In genomic region chr6:167996424-167997199, GRCh38 we compare ENCODE assay signal across 14 cellular contexts. TPM values are rescaled to one million over a fixed set of nuclear protein-coding genes. Genes with fewer than 3 reads are reported as not detected.
DNase-seq lines count a peak whose midpoint lies in the region; ATAC-seq, FAIRE-seq and TF ChIP-seq lines count a peak whose summit lies in the region.
"Had no signal": no experiment of that assay in that cellular context is flagged by ENCODE, and none has a peak within 500 bp of the region (broad histone marks: within the 10 kb centered on the region; RNA-seq: fewer than 3 reads in every experiment).

No MANE protein-coding gene starts in this region.

- WGBS in H1 (ENCODE audit: extremely low coverage in 1 of 2, insufficient coverage in 1 of 2, insufficient read length in 1 of 2, insufficient replicate concordance in 2 of 2, low coverage in 1 of 2, low lambda C conversion rate in 2 of 2, missing lambda C conversion rate in 1 of 2), 2 experiments, result 65% methylated on average over 18 of the region's 43 CpGs; no CpG with 5 or more reads in 1 of the 2 experiments
- WGBS in trophoblast cell (ENCODE audit: extremely low coverage, insufficient coverage, insufficient read length), result no CpG with 5 or more reads among the region's 43 CpGs

- peak overlapping the region; percentile 75; the same call in 1 of the 2 replicates for H2BK5ac ChIP-seq in H1 (ENCODE audit: low read depth, low read length)
- no peak overlapping the region for H2BK5ac ChIP-seq in trophoblast cell (ENCODE audit: low read depth, low read length, poor library complexity)

- no peak for TF ChIP-seq EP300 in H1 (IDR thresholded peaks at IDR 0.05; ENCODE audit: borderline replicate concordance in 1 of 2, low read depth in 2 of 2, low read length in 2 of 2)

- H3K56ac ChIP-seq in H1 (replicated peaks; ENCODE audit: insufficient read length, low read depth, low read length), result peak overlapping the region; percentile 26

- H2BK12ac ChIP-seq in H1 (ENCODE audit: low read depth, low read length) (0 out of 2 replicates have a peak overlapping the region, but pooled peaks have one; percentile 87), trophoblast cell (ENCODE audit: low read length) (no peak overlapping the region)

- no peak overlapping the region for H3K18ac ChIP-seq in H1 (ENCODE audit: extremely low read depth, low read length)
- no peak overlapping the region for H3K18ac ChIP-seq in trophoblast cell (ENCODE audit: low read length)

- ATAC-seq in PC-3 (no peak), GM18861 (IDR thresholded peaks at IDR 0.05; ENCODE audit: unreplicated experiment) (no peak), GM19452 (IDR thresholded peaks at IDR 0.05; ENCODE audit: unreplicated experiment) (no peak)

- CTCF ChIA-PET in H1 (lab: Charles Lee; ENCODE audit: partially characterized antibody), result interaction anchor here (0.6 to 2.8 kb wide), 15 partner anchors 9 to 927 kb away, joined by 3 to 11 read pairs (median 4); no protein-coding TSS in a partner anchor
- CTCF ChIA-PET in PC-3 (lab: Charles Lee), result no interaction called here
- CTCF ChIA-PET in CD4-positive, alpha-beta memory T cell (lab: Charles Lee; ENCODE audit: partially characterized antibody), result no interaction called here

- POLR2A ChIA-PET in H1 (lab: Charles Lee; ENCODE audit: partially characterized antibody) (no interaction called here), PC-3 (lab: Charles Lee; ENCODE audit: unreplicated experiment) (no interaction called here)
- POLR2A ChIA-PET in CD4-positive, alpha-beta memory T cell (lab: Charles Lee; ENCODE audit: partially characterized antibody), result no interaction called here

- no peak overlapping the region for H3K4me3 Mint-ChIP-seq in CD4-positive, alpha-beta memory T cell
- H3K4me3 Mint-ChIP-seq: activated CD4-positive, alpha-beta T cell treated with anti-CD3 and anti-CD28 coated beads, Interleukin-2, amount 10 ng/mL, durations not matched to agents 7 days and 5 days; HFFc6 had no signal

- H3K9ac ChIP-seq in H1 (replicated peaks in 1 of 4; ENCODE audit: extremely low read depth in 1 of 4, low read depth in 3 of 4, low read length in 3 of 4) (no peak overlapping the region), trophoblast cell (ENCODE audit: low read length) (no peak overlapping the region), PC-3 (ENCODE audit: low read length) (no peak overlapping the region)

- H3K27ac ChIP-seq in H1 (ENCODE audit: low read depth, low read length) (no peak overlapping the region), trophoblast cell (ENCODE audit: low read depth, low read length) (no peak overlapping the region), PC-3 (ENCODE audit: low read length) (no peak overlapping the region)
- H3K27ac ChIP-seq in CD4-positive, alpha-beta memory T cell (ENCODE audit: low read depth, low read length), result no peak overlapping the region
- H3K27ac ChIP-seq: C4-2B, RWPE1 had no signal

- H3K36me3 ChIP-seq in H1 (ENCODE audit: control insufficient read depth in 2 of 4, insufficient read depth in 4 of 4, low read length in 3 of 4), result no peaks in the 10 kb centered on the region
- H3K36me3 ChIP-seq in trophoblast cell (ENCODE audit: control insufficient read depth in 1 of 2, insufficient read depth in 2 of 2, low read length in 2 of 2), result no peaks in the 10 kb centered on the region
- H3K36me3 ChIP-seq in PC-3 (ENCODE audit: low read depth, low read length), result no peaks in the 10 kb centered on the region
- H3K36me3 ChIP-seq in CD4-positive, alpha-beta memory T cell (ENCODE audit: insufficient read depth, low read length), result no peaks in the 10 kb centered on the region

- no peaks in the 10 kb centered on the region for H3K79me2 ChIP-seq in H1 (ENCODE audit: control insufficient read depth in 1 of 2, insufficient read depth in 2 of 2, low read length in 2 of 2)
- H3K79me2 ChIP-seq in trophoblast cell (ENCODE audit: control insufficient read depth, insufficient read depth, low read length, poor library complexity), result no peaks in the 10 kb centered on the region
- H3K79me2 ChIP-seq in PC-3 (ENCODE audit: low read length), result no peaks in the 10 kb centered on the region

- H2BK20ac ChIP-seq in H1 (ENCODE audit: low read length), result no peak overlapping the region

- H3K4me2 ChIP-seq in H1 (ENCODE audit: insufficient read depth in 1 of 2, low read depth in 2 of 2, low read length in 2 of 2) (peak overlapping the region in 1 of 2 experiments; percentile 57; a peak in 2 of 4 replicates), trophoblast cell (ENCODE audit: low read length) (peak overlapping the region; percentile 37), PC-3 (ENCODE audit: low read length) (no peak overlapping the region)

- no peaks in the 10 kb centered on the region for H3K9me2 ChIP-seq in PC-3 (replicated peaks; ENCODE audit: low read length)

- H4K20me1 ChIP-seq in H1 (replicated peaks in 1 of 2; ENCODE audit: control insufficient read depth in 1 of 2, insufficient read depth in 2 of 2, low read length in 2 of 2) (no peaks in the 10 kb centered on the region), PC-3 (ENCODE audit: low read length) (no peaks in the 10 kb centered on the region)

- H3K23ac ChIP-seq in H1 (ENCODE audit: insufficient read length), result no peak overlapping the region
- H3K23ac ChIP-seq in trophoblast cell (ENCODE audit: low read length), result no peak overlapping the region

- H3K27me3 Mint-ChIP-seq in CD4-positive, alpha-beta memory T cell, result peaks cover 11 to 15% of the 10 kb centered on the region in 2 donors
- H3K27me3 Mint-ChIP-seq: activated CD4-positive, alpha-beta T cell treated with anti-CD3 and anti-CD28 coated beads, Interleukin-2, amount 10 ng/mL, durations not matched to agents 7 days and 5 days had no signal

- H3K4ac ChIP-seq in H1 (replicated peaks; ENCODE audit: insufficient read length, low read depth, low read length), result no peak overlapping the region
- H3K4ac ChIP-seq in trophoblast cell (ENCODE audit: low read depth, low read length), result no peak overlapping the region

- no peak overlapping the region for H2BK15ac ChIP-seq in H1 (ENCODE audit: low read length)

- H3K4me1 ChIP-seq in H1 (replicated peaks in 1 of 4; ENCODE audit: control insufficient read depth in 3 of 4, insufficient read depth in 4 of 4, low read length in 3 of 4) (peaks cover 0 to 13% (median 3%) of the 10 kb centered on the region in 4 experiments; a peak in 6 of 7 replicates), trophoblast cell (ENCODE audit: control insufficient read depth in 1 of 2, insufficient read depth in 2 of 2, low read length in 2 of 2) (no peaks in the 10 kb centered on the region), PC-3 (ENCODE audit: insufficient read depth, low read length) (no peaks in the 10 kb centered on the region)
- no peaks in the 10 kb centered on the region for H3K4me1 ChIP-seq in CD4-positive, alpha-beta memory T cell (ENCODE audit: insufficient read depth, low read length)

- H3K14ac ChIP-seq in H1 (ENCODE audit: insufficient read length), result no peak overlapping the region
- no peak overlapping the region for H3K14ac ChIP-seq in trophoblast cell (ENCODE audit: low read length)

- H4K8ac ChIP-seq in H1 (ENCODE audit: extremely low read depth, insufficient read depth, low read length) (0 out of 2 replicates have a peak overlapping the region, but pooled peaks have one; percentile 43), trophoblast cell (ENCODE audit: low read depth, low read length) (no peak overlapping the region)

- no peak overlapping the region for H2AFZ ChIP-seq in H1 (ENCODE audit: low read length)
- no peak overlapping the region for H2AFZ ChIP-seq in trophoblast cell (ENCODE audit: insufficient read depth, low read length, poor library complexity)
- H2AFZ ChIP-seq in PC-3 (ENCODE audit: low read length), result no peak overlapping the region

- H3K23me2 ChIP-seq in H1 (ENCODE audit: low read depth, low read length), result no peaks in the 10 kb centered on the region

- H3F3A ChIP-seq in PC-3 (ENCODE audit: low read length, unreplicated experiment), result no peaks in the 10 kb centered on the region

- H4K91ac ChIP-seq in H1 (replicated peaks; ENCODE audit: insufficient read length, low read length) (peak overlapping the region; percentile 97), trophoblast cell (ENCODE audit: low read depth, low read length) (no peak overlapping the region)

- H4K5ac ChIP-seq in H1 (ENCODE audit: insufficient read length, low read depth, low read length), result peak overlapping the region; percentile 71

- H3K36me3 Mint-ChIP-seq in CD4-positive, alpha-beta memory T cell, result no peaks in the 10 kb centered on the region

- H2BK120ac ChIP-seq in H1 (replicated peaks; ENCODE audit: low read depth, low read length), result no peak overlapping the region
- H2BK120ac ChIP-seq in trophoblast cell (ENCODE audit: insufficient read depth, low read length, poor library complexity), result no peak overlapping the region

- TF ChIP-seq POLR2A in NB4 (IDR thresholded peaks at IDR 0.05; ENCODE audit: extremely low read depth, insufficient read length), result no peak
- TF ChIP-seq POLR2A in H1 (IDR thresholded peaks at IDR 0.05; ENCODE audit: control extremely low read depth in 1 of 2, low read depth in 2 of 2, low read length in 2 of 2), result no peak

- no peak for FAIRE-seq in H1 (lab: Jason Lieb, UNC)

- no peak overlapping the region for H4K12ac ChIP-seq in trophoblast cell (ENCODE audit: low read depth, low read length)

- H3K9me3 ChIP-seq in H1 (ENCODE audit: insufficient read depth in 2 of 2, low read depth in 1 of 2, low read length in 1 of 2) (no peaks in the 10 kb centered on the region; a peak in 1 of 4 replicates), trophoblast cell (ENCODE audit: insufficient read depth, low read depth, low read length) (peaks cover 2% of the 10 kb centered on the region), PC-3 (ENCODE audit: low read length) (no peaks in the 10 kb centered on the region)
- H3K9me3 ChIP-seq in CD4-positive, alpha-beta memory T cell (ENCODE audit: control insufficient read depth in 1 of 2, low read length in 2 of 2), result no peaks in the 10 kb centered on the region

- H3K27ac Mint-ChIP-seq in CD4-positive, alpha-beta memory T cell, result no peak overlapping the region
- H3K27ac Mint-ChIP-seq: activated CD4-positive, alpha-beta T cell treated with anti-CD3 and anti-CD28 coated beads, Interleukin-2, amount 10 ng/mL, durations not matched to agents 7 days and 5 days; HFFc6 had no signal

- BruUV-seq in PC-3 (replicated peaks; lab: Mats Ljungman, UMichigan), result no TSS peak

- peak; percentile 73 to 78 for TF ChIP-seq RAD21 in H1 (IDR thresholded peaks at IDR 0.05 in 1 of 2, conservative IDR thresholded peaks at IDR 0.05 in 1 of 2; ENCODE audit: low read depth in 2 of 2, low read length in 2 of 2)

- H3K9me3 Mint-ChIP-seq in CD4-positive, alpha-beta memory T cell, result peaks cover 0 to 3% (median 0%) of the 10 kb centered on the region in 8 donors
- H3K9me3 Mint-ChIP-seq: activated CD4-positive, alpha-beta T cell treated with anti-CD3 and anti-CD28 coated beads, Interleukin-2, amount 10 ng/mL, durations not matched to agents 7 days and 5 days; HFFc6 had no signal

- H3K79me1 ChIP-seq in H1 (ENCODE audit: low read depth, low read length) (no peaks in the 10 kb centered on the region), trophoblast cell (ENCODE audit: low read length) (no peaks in the 10 kb centered on the region)

- H2AK5ac ChIP-seq in H1 (ENCODE audit: low read depth, low read length) (no peak overlapping the region; the same call in 1 of the 2 replicates), trophoblast cell (ENCODE audit: low read length) (no peak overlapping the region)

- H3K4me3 ChIP-seq in NB4 (ENCODE audit: low read depth, low read length) (no peak overlapping the region), H1 (ENCODE audit: extremely low read depth in 1 of 4, insufficient read depth in 2 of 4, low read depth in 3 of 4, low read length in 4 of 4) (0 out of 8 replicates have a peak overlapping the region, but pooled peaks of 1 of the 4 experiments have one; percentile 32), trophoblast cell (ENCODE audit: low read depth, low read length) (no peak overlapping the region), PC-3 (ENCODE audit: low read length) (no peak overlapping the region)
- H3K4me3 ChIP-seq in CD4-positive, alpha-beta memory T cell (ENCODE audit: low read length in 2 of 2), result no peak overlapping the region

- H3K4me1 Mint-ChIP-seq in CD4-positive, alpha-beta memory T cell, result no peaks in the 10 kb centered on the region
- H3K4me1 Mint-ChIP-seq: activated CD4-positive, alpha-beta T cell treated with anti-CD3 and anti-CD28 coated beads, Interleukin-2, amount 10 ng/mL, durations not matched to agents 7 days and 5 days had no signal

- H3K27me3 ChIP-seq in H1 (replicated peaks in 1 of 4; ENCODE audit: control insufficient read depth in 3 of 4, extremely low read depth in 1 of 4, insufficient read depth in 3 of 4, low read length in 3 of 4) (no peaks in the 10 kb centered on the region), trophoblast cell (ENCODE audit: insufficient read depth, low read length) (no peaks in the 10 kb centered on the region), PC-3 (ENCODE audit: low read length) (0 out of 2 replicates have a peak, but pooled peaks cover 8% of the 10 kb centered on the region)
- no peaks in the 10 kb centered on the region for H3K27me3 ChIP-seq in CD4-positive, alpha-beta memory T cell (ENCODE audit: insufficient read depth, low read length)

- DNase-seq in COLO668 (lab: John Stamatoyannopoulos, UW; ENCODE audit: unreplicated experiment) (peak; percentile 3), NB4 (ENCODE audit: low read depth) (peak; percentile 11), H1 (ENCODE audit: low read depth in 1 of 2, low spot score in 2 of 2) (peak; percentile 10 to 79), trophoblast cell (no peak), PC-3 (no peak)
- DNase-seq in CD4-positive, alpha-beta memory T cell, result no peak
- DNase-seq: activated CD4-positive, alpha-beta T cell treated with anti-CD3 and anti-CD28 coated beads, Interleukin-2, amount 10 ng/mL, durations not matched to agents 7 days and 5 days; HFFc6; NCI-H2171 treated with DMSO at 0.1 percent for 48 hours had no signal

- intact Hi-C loops in PC-3 (cut with micrococcal nuclease), result no loop called here
- intact Hi-C loops in CD4-positive, alpha-beta memory T cell (cut with micrococcal nuclease), result no loop called here

- no peak for TF ChIP-seq CTCF in NB4 (IDR thresholded peaks at IDR 0.05; ENCODE audit: low read depth, low read length)
- TF ChIP-seq CTCF in H1 (IDR thresholded peaks at IDR 0.05; ENCODE audit: control extremely low read depth in 1 of 3, insufficient read depth in 1 of 3, low read depth in 1 of 3, low read length in 3 of 3), result peak; percentile 55 to 66 (median 63)
- no peak for TF ChIP-seq CTCF in PC-3 (conservative IDR thresholded peaks at IDR 0.05; ENCODE audit: low read depth, low read length)

RNA-seq across cellular contexts. Expression of gene KIF25, which starts 0.9 kb away (rescaled TPM):
- total RNA-seq in H1 (2021; fragmentation: NEBNext Ultra II Directional; extraction: Animal tissue kit (Norgen Biotek cat#: 25700)), result 2.0 and 2.3 TPM in 2 replicates
- 1.5 and 2.5 TPM in 2 replicates for polyA plus RNA-seq in H1 (2011; rRNA removed)
- polyA plus RNA-seq in H1 (2011; cell fraction: cytosol; rRNA removed), result 2.2 TPM
- 4.5 TPM for polyA plus RNA-seq in H1 (2011; cell fraction: nucleus; rRNA removed)
- 1.4 to 3.0 TPM (median 1.6 TPM) in 4 replicates for polyA plus RNA-seq in H1 (2012, experiment 1 of 2)
- 0.39 TPM for polyA plus RNA-seq in H1 (2012, experiment 2 of 2)
- polyA plus RNA-seq in H1 (2013, experiment 1 of 2), result 0.91 TPM
- 1.2 TPM for polyA plus RNA-seq in H1 (2013, experiment 2 of 2)
- 0.60 and 2.0 TPM in 2 replicates for polyA minus RNA-seq in H1 (2011; rRNA and poly(A)+ RNA removed)
- polyA minus RNA-seq in H1 (2011; cell fraction: cytosol; rRNA and poly(A)+ RNA removed), result 1.0 TPM
- polyA minus RNA-seq in H1 (2011; cell fraction: nucleus; rRNA and poly(A)+ RNA removed), result 1.1 TPM
- polyA plus RNA-seq in trophoblast cell (2013), result 0.04 TPM in 1 of 2 replicates, not detected in the other
- total RNA-seq in PC-3 (2014; rRNA removed), result not detected in 2 replicates
- not detected for total RNA-seq in CD4-positive, alpha-beta memory T cell
- not detected for polyA plus RNA-seq in CD4-positive, alpha-beta memory T cell
- total RNA-seq: activated CD4-positive, alpha-beta T cell treated with anti-CD3 and anti-CD28 coated beads, Interleukin-2, amount 10 ng/mL, durations not matched to agents 7 days and 5 days; HFFc6; M059J had no signal

Comparison
In these comparisons a context has a peak if more than half of its experiments do, and no peak if none do; other contexts are left out.
1. DNase-seq: peak in COLO668 (single experiment), NB4 (single experiment) and H1 (2 of 2); none in trophoblast cell (0 of 2), PC-3 (single experiment) and CD4-positive, alpha-beta memory T cell (0 of 5).
2. CTCF ChIP-seq: peak in H1 (3 of 3); none in NB4 (single experiment) and PC-3 (single experiment).